Comparison of ENCODE assay signal across 8 cellular contexts in genomic region chr5:150671509-150672236, GRCh38. TPM values are rescaled to one million over a fixed set of nuclear protein-coding genes. Genes with fewer than 3 reads are reported as not detected.
DNase-seq lines count a peak whose midpoint lies in the region; ATAC-seq and TF ChIP-seq lines count a peak whose summit lies in the region.

No MANE protein-coding gene starts in this region.

- 3 to 6% (median 4%) methylated on average over 27 to 51 of the region's 51 CpGs for WGBS in stomach, 5 donors

- no peaks in the 10 kb centered on the region for H3K36me3 Mint-ChIP-seq in activated naive CD8-positive, alpha-beta T cell treated with anti-CD3 and anti-CD28 coated beads, Interleukin-2, amount 10 ng/mL, durations not matched to agents 7 days and 5 days

- peaks cover 0 to 15% (median 12%) of the 10 kb centered on the region in 3 donors for H3K27me3 ChIP-seq in stomach

- POLR2A ChIA-PET in activated naive CD8-positive, alpha-beta T cell treated with anti-CD3 and anti-CD28 coated beads, Interleukin-2, amount 10 ng/mL, durations not matched to agents 7 days and 5 days (lab: Charles Lee), result interaction anchor here (0.7 to 1.3 kb wide), 3 partner anchors 28 to 200 kb away, joined by 3 read pairs; no protein-coding TSS in a partner anchor

- H3K36me3 ChIP-seq in stomach, result no peaks in the 10 kb centered on the region

- TF ChIP-seq POLR2A in stomach (IDR thresholded peaks at IDR 0.05), result no peak

- peak overlapping the region; percentile 41 to 58 (median 48) for H3K4me3 ChIP-seq in stomach

- intact Hi-C loops in left colon (cut with DNase I, micrococcal nuclease) (no loop called here), stomach (cut with DNase I; ENCODE audit: low total_unique reads) (no loop called here)

- no peaks in the 10 kb centered on the region for H3K4me1 Mint-ChIP-seq in activated naive CD8-positive, alpha-beta T cell treated with anti-CD3 and anti-CD28 coated beads, Interleukin-2, amount 10 ng/mL, durations not matched to agents 7 days and 5 days

- peak; percentile 31 for DNase-seq in activated CD4-positive, alpha-beta T cell treated with anti-CD3 and anti-CD28 coated beads for 48 hours
- DNase-seq in activated CD4-positive, alpha-beta T cell treated with anti-CD3 and anti-CD28 coated beads, Interleukin-2, amount 50 U/mL, for 1 hour, result no peak
- peak; percentile 46 for DNase-seq in activated naive CD8-positive, alpha-beta T cell treated with anti-CD3 and anti-CD28 coated beads, Interleukin-2, amount 10 ng/mL, durations not matched to agents 7 days and 5 days
- DNase-seq in left colon (no peak), stomach (no peak)

- no peaks in the 10 kb centered on the region for H3K9me3 ChIP-seq in stomach

- H3K4me1 ChIP-seq in stomach, result peaks cover 21 to 30% (median 24%) of the 10 kb centered on the region in 4 donors

- H3K4me3 Mint-ChIP-seq in activated naive CD8-positive, alpha-beta T cell treated with anti-CD3 and anti-CD28 coated beads, Interleukin-2, amount 10 ng/mL, durations not matched to agents 7 days and 5 days, result peak overlapping the region; percentile 80

- no peak for ATAC-seq in activated naive CD8-positive, alpha-beta T cell treated with anti-CD3 and anti-CD28 coated beads, Interleukin-2, amount 10 ng/mL, durations not matched to agents 7 days and 5 days (ENCODE audit: low read depth)
- peak; percentile 19 for ATAC-seq in left colon
- ATAC-seq in HG03520 (IDR thresholded peaks at IDR 0.05; ENCODE audit: unreplicated experiment), result no peak
- no peak for ATAC-seq in HG03095 (IDR thresholded peaks at IDR 0.05; ENCODE audit: unreplicated experiment)
- no peak for ATAC-seq in GM19463 (IDR thresholded peaks at IDR 0.05; ENCODE audit: unreplicated experiment)

- no peak overlapping the region for H3K27ac Mint-ChIP-seq in activated naive CD8-positive, alpha-beta T cell treated with anti-CD3 and anti-CD28 coated beads, Interleukin-2, amount 10 ng/mL, durations not matched to agents 7 days and 5 days

- peaks cover 18% of the 10 kb centered on the region for H3K27me3 Mint-ChIP-seq in activated naive CD8-positive, alpha-beta T cell treated with anti-CD3 and anti-CD28 coated beads, Interleukin-2, amount 10 ng/mL, durations not matched to agents 7 days and 5 days

- no peak for TF ChIP-seq CTCF in stomach (IDR thresholded peaks at IDR 0.05)

- no peak for TF ChIP-seq EP300 in stomach (IDR thresholded peaks at IDR 0.05)

- H3K9me3 Mint-ChIP-seq in activated naive CD8-positive, alpha-beta T cell treated with anti-CD3 and anti-CD28 coated beads, Interleukin-2, amount 10 ng/mL, durations not matched to agents 7 days and 5 days, result no peaks in the 10 kb centered on the region

- H3K27ac ChIP-seq in stomach, result peak overlapping the region in 2 of 5 donors; percentile 57 to 63

RNA-seq across cellular contexts. Expression of gene MYOZ3, which starts 10.6 kb away (rescaled TPM):
- under 1 TPM in 1 of 2 experiments, not detected in 1; 0.14 TPM for total RNA-seq in activated naive CD8-positive, alpha-beta T cell treated with anti-CD3 and anti-CD28 coated beads, Interleukin-2, amount 10 ng/mL, durations not matched to agents 7 days and 5 days
- total RNA-seq in left colon (1 to 10 TPM in 1 of 2 donors, under 1 TPM in 1; 0.31 to 1.1 TPM), stomach (under 1 TPM in 1 of 5 donors, not detected in 4; 0.55 TPM)
- 1 to 10 TPM in 1 of 3 donors, under 1 TPM in 2; 0.23 to 1.8 (median 0.50) TPM for polyA plus RNA-seq in stomach

RNA-seq across cellular contexts. Expression of gene RBM22, which starts 29.2 kb away (rescaled TPM):
- total RNA-seq in activated naive CD8-positive, alpha-beta T cell treated with anti-CD3 and anti-CD28 coated beads, Interleukin-2, amount 10 ng/mL, durations not matched to agents 7 days and 5 days, result 10 to 100 TPM; 72.9 to 74.6 TPM
- total RNA-seq in left colon, result 10 to 100 TPM; 29.3 to 39.5 TPM
- 100 to 1,000 TPM in 1 of 5 donors, 10 to 100 TPM in 4; 22.8 to 116 (median 27.9) TPM for total RNA-seq in stomach
- polyA plus RNA-seq in stomach, result 10 to 100 TPM; 18.9 to 28.0 (median 23.9) TPM

RNA-seq across cellular contexts. Expression of gene SYNPO, which starts 31.2 kb away (rescaled TPM):
- total RNA-seq in activated naive CD8-positive, alpha-beta T cell treated with anti-CD3 and anti-CD28 coated beads, Interleukin-2, amount 10 ng/mL, durations not matched to agents 7 days and 5 days, result under 1 TPM; 0.25 to 0.28 TPM
- total RNA-seq in left colon, result 10 to 100 TPM; 43.6 to 73.9 TPM
- 10 to 100 TPM in 3 of 5 donors, 1 to 10 TPM in 2; 3.7 to 52.7 (median 20.1) TPM for total RNA-seq in stomach
- 10 to 100 TPM; 12.6 to 42.3 (median 23.2) TPM for polyA plus RNA-seq in stomach

Comparison
In these comparisons a context has a peak if more than half of its experiments do, and no peak if none do; other contexts are left out.
1. DNase-seq: peak in activated CD4-positive, alpha-beta T cell treated with anti-CD3 and anti-CD28 coated beads for 48 hours (single experiment) and activated naive CD8-positive, alpha-beta T cell treated with anti-CD3 and anti-CD28 coated beads, Interleukin-2, amount 10 ng/mL, durations not matched to agents 7 days and 5 days (single experiment); none in activated CD4-positive, alpha-beta T cell treated with anti-CD3 and anti-CD28 coated beads, Interleukin-2, amount 50 U/mL, for 1 hour (single experiment), left colon (0 of 2) and stomach (single experiment).